Comparison of ENCODE assay signal across 8 cellular contexts in the genomic region with DNA sequence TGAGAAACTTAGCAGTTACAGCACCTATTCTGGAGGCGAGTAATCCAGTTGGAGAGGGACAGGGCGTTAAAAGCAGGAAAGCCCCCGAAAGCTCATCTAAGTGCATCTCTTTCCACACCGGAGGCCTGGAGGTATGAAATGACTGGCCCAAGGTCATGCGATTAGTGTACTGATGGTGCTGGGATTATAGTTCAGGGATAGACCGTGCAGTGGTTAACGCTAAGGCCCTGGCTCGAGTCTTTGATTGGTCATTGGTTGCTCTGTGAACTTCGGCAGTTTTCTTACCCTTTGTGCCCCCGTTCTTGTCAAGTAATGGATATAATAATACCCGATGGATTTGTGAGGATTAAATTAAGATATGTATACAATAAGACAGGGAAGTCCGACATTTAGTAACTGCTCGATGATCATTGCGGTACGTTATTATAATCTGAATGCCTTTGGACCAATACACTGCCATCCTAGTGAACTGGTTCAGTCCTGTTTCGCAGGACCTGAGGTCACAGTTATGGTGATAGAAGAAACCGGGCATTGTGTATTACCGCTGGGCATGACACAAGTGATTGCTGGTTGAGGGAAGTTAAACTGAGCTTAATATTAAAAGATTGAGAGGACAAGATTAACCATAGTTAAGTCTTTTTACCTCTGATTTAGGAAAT. TPM values are rescaled to one million over a fixed set of nuclear protein-coding genes. Genes with fewer than 3 reads are reported as not detected.
DNase-seq lines count a peak whose midpoint lies in the region; ATAC-seq and TF ChIP-seq lines count a peak whose summit lies in the region.

No MANE protein-coding gene starts in this region.

- H3K36me3 ChIP-seq in KOPT-K1 (ENCODE audit: insufficient read depth, low read length) (peaks cover 44% of the 10 kb centered on the region), ovary (no peaks in the 10 kb centered on the region)

- peak; percentile 73 for DNase-seq in activated CD4-positive, alpha-beta T cell treated with anti-CD3 and anti-CD28 coated beads for 36 hours
- DNase-seq in activated CD4-positive, alpha-beta T cell treated with anti-CD3 and anti-CD28 coated beads for 4 hours, result no peak
- peak; percentile 77 for DNase-seq in activated CD8-positive, alpha-beta memory T cell treated with anti-CD3 and anti-CD28 coated beads, Interleukin-2, amount 10 ng/mL, durations not matched to agents 7 days and 5 days
- DNase-seq in fibroblast of peridontal ligament (ENCODE audit: extremely low read depth), result peak; percentile 48
- DNase-seq in ovary, result no peak
- DNase-seq in iPS-NIHi7 (ENCODE audit: extremely low spot score), result no peak

- intact Hi-C loops in activated CD4-positive, alpha-beta T cell treated with anti-CD3 and anti-CD28 coated beads for 36 hours (cut with DNase I, micrococcal nuclease), result loop anchor here (2.0 to 5.0 kb wide), 2 partner anchors 149 to 1072 kb away; a partner anchor contains a TSS
- intact Hi-C loops in ovary (cut with DNase I), result loop anchor here in 1 of 4 donors (2.0 kb wide), 1 partner anchor 33 kb away; a partner anchor contains a TSS

- peaks cover 10% of the 10 kb centered on the region for H3K4me1 ChIP-seq in ovary (ENCODE audit: insufficient read depth)

- TF ChIP-seq EP300 in ovary (IDR thresholded peaks at IDR 0.05), result no peak

- H3K27ac Mint-ChIP-seq in activated CD4-positive, alpha-beta T cell treated with anti-CD3 and anti-CD28 coated beads for 36 hours, result peak overlapping the region; percentile 98
- peak overlapping the region; percentile 99 for H3K27ac Mint-ChIP-seq in activated CD8-positive, alpha-beta memory T cell treated with anti-CD3 and anti-CD28 coated beads, Interleukin-2, amount 10 ng/mL, durations not matched to agents 7 days and 5 days

- H3K27ac ChIP-seq in KOPT-K1 (ENCODE audit: low read depth, low read length, poor library complexity, severe bottlenecking) (peak overlapping the region; percentile 98), ovary (peak overlapping the region; percentile 75 to 94)

- POLR2A ChIA-PET in activated CD4-positive, alpha-beta T cell treated with anti-CD3 and anti-CD28 coated beads for 36 hours (lab: Charles Lee), result interaction anchor here (0.6 to 1.5 kb wide), 11 partner anchors 18 to 386 kb away, joined by 3 to 11 read pairs (median 4); a partner anchor contains a TSS

- H3K27me3 ChIP-seq in ovary, result no peaks in the 10 kb centered on the region

- CTCF ChIA-PET in activated CD4-positive, alpha-beta T cell treated with anti-CD3 and anti-CD28 coated beads for 36 hours (lab: Charles Lee), result interaction anchor here (1.0 kb wide), 1 partner anchor 30 kb away, joined by 3 read pairs; no protein-coding TSS in a partner anchor
- CTCF ChIA-PET in activated CD8-positive, alpha-beta memory T cell treated with anti-CD3 and anti-CD28 coated beads, Interleukin-2, amount 10 ng/mL, durations not matched to agents 7 days and 5 days (lab: Charles Lee), result interaction anchor here (0.7 to 1.7 kb wide), 3 partner anchors 32 to 428 kb away, joined by 3 to 6 read pairs (median 4); a partner anchor contains a TSS

- H3K9me3 Mint-ChIP-seq in activated CD4-positive, alpha-beta T cell treated with anti-CD3 and anti-CD28 coated beads for 36 hours (ENCODE audit: low read depth), result no peaks in the 10 kb centered on the region
- no peaks in the 10 kb centered on the region for H3K9me3 Mint-ChIP-seq in activated CD8-positive, alpha-beta memory T cell treated with anti-CD3 and anti-CD28 coated beads, Interleukin-2, amount 10 ng/mL, durations not matched to agents 7 days and 5 days (ENCODE audit: low read depth)

- TF ChIP-seq CTCF in ovary (IDR thresholded peaks at IDR 0.05), result no peak

- H3K4me3 Mint-ChIP-seq in activated CD4-positive, alpha-beta T cell treated with anti-CD3 and anti-CD28 coated beads for 36 hours, result peak overlapping the region; percentile 94
- peak overlapping the region; percentile 93 for H3K4me3 Mint-ChIP-seq in activated CD8-positive, alpha-beta memory T cell treated with anti-CD3 and anti-CD28 coated beads, Interleukin-2, amount 10 ng/mL, durations not matched to agents 7 days and 5 days

- H3K36me3 Mint-ChIP-seq in activated CD4-positive, alpha-beta T cell treated with anti-CD3 and anti-CD28 coated beads for 36 hours (ENCODE audit: low read depth), result peaks cover 47% of the 10 kb centered on the region
- H3K36me3 Mint-ChIP-seq in activated CD8-positive, alpha-beta memory T cell treated with anti-CD3 and anti-CD28 coated beads, Interleukin-2, amount 10 ng/mL, durations not matched to agents 7 days and 5 days, result peaks cover 39% of the 10 kb centered on the region

- H3K4me3 ChIP-seq in ovary, result peak overlapping the region; percentile 91

- H3K27me3 Mint-ChIP-seq in activated CD4-positive, alpha-beta T cell treated with anti-CD3 and anti-CD28 coated beads for 36 hours, result no peaks in the 10 kb centered on the region
- no peaks in the 10 kb centered on the region for H3K27me3 Mint-ChIP-seq in activated CD8-positive, alpha-beta memory T cell treated with anti-CD3 and anti-CD28 coated beads, Interleukin-2, amount 10 ng/mL, durations not matched to agents 7 days and 5 days

- no peak for TF ChIP-seq POLR2A in ovary (IDR thresholded peaks at IDR 0.05)

- no peaks in the 10 kb centered on the region for H3K9me3 ChIP-seq in KOPT-K1 (ENCODE audit: insufficient read depth, low read length, poor library complexity, severe bottlenecking)
- H3K9me3 ChIP-seq in ovary, result no peaks in the 10 kb centered on the region

- ATAC-seq in activated CD4-positive, alpha-beta T cell treated with anti-CD3 and anti-CD28 coated beads for 36 hours, result peak; percentile 28
- peak; percentile 5 for ATAC-seq in activated CD8-positive, alpha-beta memory T cell treated with anti-CD3 and anti-CD28 coated beads, Interleukin-2, amount 10 ng/mL, durations not matched to agents 7 days and 5 days
- no peak for ATAC-seq in GM18868 (IDR thresholded peaks at IDR 0.05; ENCODE audit: unreplicated experiment)

- WGBS in ovary, 3 donors, result 1% methylated on average over 18 of the region's 18 CpGs

- peaks cover 42% of the 10 kb centered on the region for H3K4me1 Mint-ChIP-seq in activated CD4-positive, alpha-beta T cell treated with anti-CD3 and anti-CD28 coated beads for 36 hours
- H3K4me1 Mint-ChIP-seq in activated CD8-positive, alpha-beta memory T cell treated with anti-CD3 and anti-CD28 coated beads, Interleukin-2, amount 10 ng/mL, durations not matched to agents 7 days and 5 days, result peaks cover 45% of the 10 kb centered on the region

RNA-seq across cellular contexts. Expression of a gene that starts 1.0 kb away (rescaled TPM):
- 100 to 1,000 TPM; 472 to 554 TPM for total RNA-seq in activated CD4-positive, alpha-beta T cell treated with anti-CD3 and anti-CD28 coated beads for 36 hours
- total RNA-seq in activated CD8-positive, alpha-beta memory T cell treated with anti-CD3 and anti-CD28 coated beads, Interleukin-2, amount 10 ng/mL, durations not matched to agents 7 days and 5 days, result 100 to 1,000 TPM; 273 to 457 TPM
- 100 to 1,000 TPM; 228 to 683 (median 573) TPM for total RNA-seq in ovary
- 100 to 1,000 TPM; 176 to 688 TPM for polyA plus RNA-seq in ovary

RNA-seq across cellular contexts. Expression of a gene that starts 18.9 kb away (rescaled TPM):
- total RNA-seq in activated CD4-positive, alpha-beta T cell treated with anti-CD3 and anti-CD28 coated beads for 36 hours, result under 1 TPM; 0.40 to 0.71 TPM
- under 1 TPM in 1 of 2 experiments, not detected in 1; 0.59 TPM for total RNA-seq in activated CD8-positive, alpha-beta memory T cell treated with anti-CD3 and anti-CD28 coated beads, Interleukin-2, amount 10 ng/mL, durations not matched to agents 7 days and 5 days
- under 1 TPM in 1 of 7 donors, not detected in 6; 0.65 TPM for total RNA-seq in ovary
- polyA plus RNA-seq in ovary, result not detected

RNA-seq across cellular contexts. Expression of a gene that starts 32.9 kb away (rescaled TPM):
- total RNA-seq in activated CD4-positive, alpha-beta T cell treated with anti-CD3 and anti-CD28 coated beads for 36 hours, result 10 to 100 TPM; 25.4 to 32.6 TPM
- total RNA-seq in activated CD8-positive, alpha-beta memory T cell treated with anti-CD3 and anti-CD28 coated beads, Interleukin-2, amount 10 ng/mL, durations not matched to agents 7 days and 5 days, result 10 to 100 TPM; 34.7 to 34.9 TPM
- 10 to 100 TPM; 18.4 to 40.1 (median 33.6) TPM for total RNA-seq in ovary
- 10 to 100 TPM; 19.0 to 20.2 TPM for polyA plus RNA-seq in ovary

Comparison
In these comparisons a context has a peak if more than half of its experiments do, and no peak if none do; other contexts are left out.
1. DNase-seq: peak in activated CD4-positive, alpha-beta T cell treated with anti-CD3 and anti-CD28 coated beads for 36 hours (single experiment), activated CD8-positive, alpha-beta memory T cell treated with anti-CD3 and anti-CD28 coated beads, Interleukin-2, amount 10 ng/mL, durations not matched to agents 7 days and 5 days (single experiment) and fibroblast of peridontal ligament (single experiment); none in activated CD4-positive, alpha-beta T cell treated with anti-CD3 and anti-CD28 coated beads for 4 hours (0 of 2), ovary (0 of 5) and iPS-NIHi7 (single experiment).